2 cellular contexts compared by ENCODE assay signal in genomic region chr14:68651652-68652432, GRCh38.
TF ChIP-seq lines count a peak whose summit lies in the region.

No MANE protein-coding gene starts in this region.

TF ChIP-seq in H1, 55 proteins besides CTCF, POLR2A, EP300 and RAD21 (continued from another document):
- TF ChIP-seq BCL11A (IDR thresholded peaks at IDR 0.05; ENCODE audit: low read depth in 2 of 2, low read length in 2 of 2), result no peak
- no peak for TF ChIP-seq ASH2L (IDR thresholded peaks at IDR 0.05; ENCODE audit: low read length)
- TF ChIP-seq RXRA (IDR thresholded peaks at IDR 0.05; ENCODE audit: insufficient read depth, low read depth, low read length), result no peak
- TF ChIP-seq KDM1A (IDR thresholded peaks at IDR 0.05; ENCODE audit: borderline replicate concordance, low read length), result no peak
- TF ChIP-seq CTBP2 (IDR thresholded peaks at IDR 0.05; ENCODE audit: borderline replicate concordance, insufficient read depth, insufficient read length, low read length), result no peak

TF ChIP-seq in HepG2, 621 proteins besides CTCF, POLR2A, EP300 and RAD21 (continued from another document):
- TF ChIP-seq CREB3 (CRISPR knock-in tag; IDR thresholded peaks at IDR 0.05), result no peak
- TF ChIP-seq ATF7-NPFF (CRISPR knock-in tag; IDR thresholded peaks at IDR 0.05; ENCODE audit: low read depth), result no peak
- no peak for TF ChIP-seq DMAP1 (CRISPR knock-in tag; IDR thresholded peaks at IDR 0.05)
- no peak for TF ChIP-seq SRF (IDR thresholded peaks at IDR 0.05; ENCODE audit: low read depth, low read length)
TF ChIP-seq in HepG2: peak in this region for 1.
